ENCODE assay signal across 8 cellular contexts in genomic region chr2:197514754-197515153, GRCh38. TPM values are rescaled to one million over a fixed set of nuclear protein-coding genes. Genes with fewer than 3 reads are reported as not detected.
DNase-seq lines count a peak whose midpoint lies in the region; ATAC-seq and TF ChIP-seq lines count a peak whose summit lies in the region.

No MANE protein-coding gene starts in this region.

- no peaks in the 10 kb centered on the region for H3K27me3 ChIP-seq in psoas muscle (ENCODE audit: insufficient read depth in 3 of 3, low read length in 2 of 3)

- no peak for DNase-seq in activated CD4-positive, alpha-beta T cell treated with anti-CD3 and anti-CD28 coated beads, Interleukin-2, amount 10 ng/mL, durations not matched to agents 7 days and 5 days
- DNase-seq in activated CD4-positive, alpha-beta T cell treated with anti-CD3 and anti-CD28 coated beads, Interleukin-2, amount 50 U/mL, for 1 hour, result no peak
- DNase-seq in RKO (ENCODE audit: low spot score), result peak; percentile 67
- DNase-seq in epithelial cell of prostate (ENCODE audit: low read depth, low spot score), result no peak
- DNase-seq in psoas muscle, result no peak
- no peak for DNase-seq in COR-L47 (lab: John Stamatoyannopoulos, UW)
- no peak for DNase-seq in UCSD-AML1 (lab: John Stamatoyannopoulos, UW; ENCODE audit: unreplicated experiment)

- H3K4me3 Mint-ChIP-seq in activated CD4-positive, alpha-beta T cell treated with anti-CD3 and anti-CD28 coated beads, Interleukin-2, amount 10 ng/mL, durations not matched to agents 7 days and 5 days, result peak overlapping the region; percentile 91

- H3K27ac ChIP-seq in epithelial cell of prostate, result peak overlapping the region; percentile 85
- peak overlapping the region; percentile 93 for H3K27ac ChIP-seq in psoas muscle

- H3K9me3 Mint-ChIP-seq in activated CD4-positive, alpha-beta T cell treated with anti-CD3 and anti-CD28 coated beads, Interleukin-2, amount 10 ng/mL, durations not matched to agents 7 days and 5 days, result no peaks in the 10 kb centered on the region

- CTCF ChIA-PET in activated CD4-positive, alpha-beta T cell treated with anti-CD3 and anti-CD28 coated beads, Interleukin-2, amount 10 ng/mL, durations not matched to agents 7 days and 5 days (lab: Charles Lee), result interaction anchor here (1.4 kb wide), 1 partner anchor 18 kb away, joined by 3 read pairs; no protein-coding TSS in a partner anchor

- H3K27ac Mint-ChIP-seq in activated CD4-positive, alpha-beta T cell treated with anti-CD3 and anti-CD28 coated beads, Interleukin-2, amount 10 ng/mL, durations not matched to agents 7 days and 5 days, result peak overlapping the region; percentile 98

- peak overlapping the region; percentile 87 for H3K4me3 ChIP-seq in psoas muscle

- 64 to 76% (median 64%) methylated on average over 3 of the region's 3 CpGs for WGBS in psoas muscle, 3 donors

- no peak for ATAC-seq in psoas muscle
- no peak for ATAC-seq in HG03342 (IDR thresholded peaks at IDR 0.05; ENCODE audit: unreplicated experiment)

- peaks cover 33% of the 10 kb centered on the region for H3K4me1 ChIP-seq in psoas muscle

- POLR2A ChIA-PET in activated CD4-positive, alpha-beta T cell treated with anti-CD3 and anti-CD28 coated beads, Interleukin-2, amount 10 ng/mL, durations not matched to agents 7 days and 5 days (lab: Charles Lee), result no interaction called here

- no peak for TF ChIP-seq CTCF in psoas muscle (IDR thresholded peaks at IDR 0.05)

- peaks cover 7% of the 10 kb centered on the region for H3K36me3 Mint-ChIP-seq in activated CD4-positive, alpha-beta T cell treated with anti-CD3 and anti-CD28 coated beads, Interleukin-2, amount 10 ng/mL, durations not matched to agents 7 days and 5 days (ENCODE audit: low read depth)

- H3K36me3 ChIP-seq in psoas muscle (ENCODE audit: insufficient read depth in 1 of 2, low read depth in 1 of 2), result no peaks in the 10 kb centered on the region

- intact Hi-C loops in psoas muscle (cut with DNase I), result loop anchor here in 1 of 2 donors (2.0 kb wide), 1 partner anchor 14 kb away; the partner anchor contains the start of gene HSPE1

- H3K9me3 ChIP-seq in psoas muscle, result no peaks in the 10 kb centered on the region

- H3K4me1 Mint-ChIP-seq in activated CD4-positive, alpha-beta T cell treated with anti-CD3 and anti-CD28 coated beads, Interleukin-2, amount 10 ng/mL, durations not matched to agents 7 days and 5 days, result peaks cover 31% of the 10 kb centered on the region

- H3K27me3 Mint-ChIP-seq in activated CD4-positive, alpha-beta T cell treated with anti-CD3 and anti-CD28 coated beads, Interleukin-2, amount 10 ng/mL, durations not matched to agents 7 days and 5 days, result no peaks in the 10 kb centered on the region

RNA-seq across cellular contexts. Expression of gene MOB4, which starts 1.1 kb away (rescaled TPM):
- 10 to 100 TPM; 17.1 to 18.9 TPM for total RNA-seq in activated CD4-positive, alpha-beta T cell treated with anti-CD3 and anti-CD28 coated beads, Interleukin-2, amount 10 ng/mL, durations not matched to agents 7 days and 5 days
- total RNA-seq in psoas muscle, result 10 to 100 TPM; 22.7 to 30.0 (median 29.0) TPM
- 10 to 100 TPM; 27.5 to 57.6 (median 31.4) TPM for polyA plus RNA-seq in psoas muscle

RNA-seq across cellular contexts. Expression of gene HSPE1, which starts 14.6 kb away (rescaled TPM):
- total RNA-seq in activated CD4-positive, alpha-beta T cell treated with anti-CD3 and anti-CD28 coated beads, Interleukin-2, amount 10 ng/mL, durations not matched to agents 7 days and 5 days, result 10 to 100 TPM; 91.0 to 95.6 TPM
- 100 to 1,000 TPM in 3 of 4 donors, 10 to 100 TPM in 1; 87.4 to 120 (median 112) TPM for total RNA-seq in psoas muscle
- polyA plus RNA-seq in psoas muscle, result 100 to 1,000 TPM; 155 to 304 (median 197) TPM

RNA-seq across cellular contexts. Expression of gene HSPD1, which starts 15.1 kb away (rescaled TPM):
- 100 to 1,000 TPM; 212 to 223 TPM for total RNA-seq in activated CD4-positive, alpha-beta T cell treated with anti-CD3 and anti-CD28 coated beads, Interleukin-2, amount 10 ng/mL, durations not matched to agents 7 days and 5 days
- 100 to 1,000 TPM; 167 to 252 (median 192) TPM for total RNA-seq in psoas muscle
- polyA plus RNA-seq in psoas muscle, result 100 to 1,000 TPM; 188 to 468 (median 240) TPM
